Comparison of ENCODE assay signal across 1 cellular context in genomic region chr7:22377690-22378089, GRCh38.
A peak's percentile ranks its signal among the peaks of the same experiment; 100 is the strongest.
TF ChIP-seq lines count a peak whose summit lies in the region.

No MANE protein-coding gene starts in this region.

TF ChIP-seq in HepG2, 621 proteins besides CTCF, POLR2A, EP300 and RAD21 (continued from another document):
- TF ChIP-seq NKX3-1 (CRISPR knock-in tag; IDR thresholded peaks at IDR 0.05) (no peak), HIC2 (CRISPR knock-in tag; IDR thresholded peaks at IDR 0.05; ENCODE audit: low read depth) (peak; percentile 5; the same call in 1 of the 2 replicates), ERF (CRISPR knock-in tag; IDR thresholded peaks at IDR 0.05) (no peak), NCOR1 (IDR thresholded peaks at IDR 0.05; ENCODE audit: borderline replicate concordance, low read length) (no peak)
